7 cellular contexts compared by ENCODE assay signal in the genomic region with DNA sequence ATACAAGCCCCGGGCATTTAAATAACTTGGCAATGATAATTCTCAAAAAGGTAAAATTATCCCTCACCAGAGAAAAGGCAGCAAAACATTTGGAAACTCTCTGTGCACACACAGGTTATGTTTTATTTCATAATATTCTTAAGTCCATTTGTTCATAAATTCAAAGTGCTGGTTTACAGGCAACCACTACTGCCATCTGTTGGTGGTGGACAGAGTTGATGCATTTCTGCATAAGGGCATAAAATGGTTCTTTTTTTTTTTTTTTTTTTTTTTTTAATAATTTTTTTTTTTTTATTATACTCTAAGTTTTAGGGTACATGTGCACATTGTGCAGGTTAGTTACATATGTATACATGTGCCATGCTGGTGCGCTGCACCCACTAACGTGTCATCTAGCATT.
DNase-seq lines count a peak whose midpoint lies in the region; TF ChIP-seq lines count a peak whose summit lies in the region.

No MANE protein-coding gene starts in this region.

- H2AFZ ChIP-seq in Loucy (ENCODE audit: low read length): no peak overlapping the region

- H3K36me3 ChIP-seq in Loucy (ENCODE audit: insufficient read depth, low read length): no peaks in the 10 kb centered on the region

- no peaks in the 10 kb centered on the region for H3K27me3 ChIP-seq in Loucy (ENCODE audit: insufficient read depth, low read length, poor library complexity, severe bottlenecking)

- H3K4me1 ChIP-seq in Loucy (ENCODE audit: insufficient read depth, low read length, poor library complexity, severe bottlenecking): no peaks in the 10 kb centered on the region

- no peak overlapping the region for H3K4me3 ChIP-seq in Loucy (ENCODE audit: low read length, poor library complexity, severe bottlenecking)

- TF ChIP-seq CTCF in GM10248 (IDR thresholded peaks at IDR 0.05; ENCODE audit: control extremely low read depth, extremely low read depth, low read depth, missing control alignments): peak; percentile 60
- TF ChIP-seq CTCF in Loucy (conservative IDR thresholded peaks at IDR 0.05; ENCODE audit: low read length): peak; percentile 58

- CTCF ChIA-PET in GM10248 (lab: Yijun Ruan, JAX): interaction anchor here (1.0 kb wide), 1 partner anchor 751 kb away, joined by 3 read pairs; no protein-coding TSS in a partner anchor

- no peak overlapping the region for H3K4me2 ChIP-seq in Loucy (ENCODE audit: low read depth, low read length, poor library complexity, severe bottlenecking)

- no peaks in the 10 kb centered on the region for H3K9me2 ChIP-seq in Loucy (replicated peaks; ENCODE audit: low read depth, low read length)

- H3F3A ChIP-seq in Loucy (ENCODE audit: low read depth): no peaks in the 10 kb centered on the region

- H3K9ac ChIP-seq in Loucy (ENCODE audit: low read depth, low read length, poor library complexity, severe bottlenecking): no peak overlapping the region

- DNase-seq in GM10248 (ENCODE audit: extremely low spot score): peak; percentile 35
- DNase-seq in activated CD8-positive, alpha-beta memory T cell treated with anti-CD3 and anti-CD28 coated beads, Interleukin-2, amount 50 U/mL, for 4 hours: peak; percentile 18
- peak; percentile 27 for DNase-seq in germinal center (ENCODE audit: low spot score)
- peak; percentile 39 to 50 (median 41) for DNase-seq in stimulated activated CD4-positive, alpha-beta T cell treated with anti-CD3 and anti-CD28 coated beads, TNF-alpha, amount 100 ng/mL, for 24 hours (ENCODE audit: low read depth in 3 of 3)
- DNase-seq in NCI-H2196 treated with DMSO at 0.1 percent for 48 hours (lab: John Stamatoyannopoulos, UW; ENCODE audit: unreplicated experiment): no peak
- DNase-seq in epidermal melanocyte (ENCODE audit: insufficient read length, low spot score): no peak

- POLR2A ChIA-PET in GM10248 (lab: Yijun Ruan, JAX): no interaction called here

- H3K9me3 ChIP-seq in Loucy (ENCODE audit: insufficient read depth, low read depth, low read length): no peaks in the 10 kb centered on the region

- no peaks in the 10 kb centered on the region for H4K20me1 ChIP-seq in Loucy (ENCODE audit: insufficient read depth, low read length, poor library complexity, severe bottlenecking)

- H3K79me2 ChIP-seq in Loucy (ENCODE audit: insufficient read depth, low read length): no peaks in the 10 kb centered on the region

Comparison
In these comparisons a context has a peak if more than half of its experiments do, and no peak if none do; other contexts are left out.
1. DNase-seq: peak in GM10248 (single experiment), activated CD8-positive, alpha-beta memory T cell treated with anti-CD3 and anti-CD28 coated beads, Interleukin-2, amount 50 U/mL, for 4 hours (single experiment), germinal center (single experiment) and stimulated activated CD4-positive, alpha-beta T cell treated with anti-CD3 and anti-CD28 coated beads, TNF-alpha, amount 100 ng/mL, for 24 hours (3 of 3); none in NCI-H2196 treated with DMSO at 0.1 percent for 48 hours (single experiment) and epidermal melanocyte (single experiment).